2 cellular contexts compared by ENCODE assay signal in genomic region chr7:36232555-36232954, GRCh38.
TF ChIP-seq lines count a peak whose summit lies in the region.

No MANE protein-coding gene starts in this region.

TF ChIP-seq in A549, 52 proteins besides CTCF, POLR2A, EP300 and RAD21 (continued from another document):
- no peak for TF ChIP-seq BCL3 (IDR thresholded peaks at IDR 0.05)
- no peak for TF ChIP-seq ESRRA (IDR thresholded peaks at IDR 0.05; ENCODE audit: borderline replicate concordance, low read length)
- TF ChIP-seq RNF2 (IDR thresholded peaks at IDR 0.05; ENCODE audit: borderline replicate concordance, low read depth) = no peak
- no peak for TF ChIP-seq POLR2AphosphoS2 (conservative IDR thresholded peaks at IDR 0.05; ENCODE audit: low read length)
- TF ChIP-seq TFCP2L1 (CRISPR knock-in tag; IDR thresholded peaks at IDR 0.05) = no peak
- TF ChIP-seq JUN (IDR thresholded peaks at IDR 0.05) = no peak

TF ChIP-seq in HepG2, 621 proteins besides CTCF, POLR2A, EP300 and RAD21 (continued from another document):
- no peak for TF ChIP-seq ZNF281 (CRISPR knock-in tag; IDR thresholded peaks at IDR 0.05; ENCODE audit: borderline replicate concordance)
TF ChIP-seq in HepG2: peak in this region for 0.
